8 cellular contexts compared by ENCODE assay signal in the genomic region with DNA sequence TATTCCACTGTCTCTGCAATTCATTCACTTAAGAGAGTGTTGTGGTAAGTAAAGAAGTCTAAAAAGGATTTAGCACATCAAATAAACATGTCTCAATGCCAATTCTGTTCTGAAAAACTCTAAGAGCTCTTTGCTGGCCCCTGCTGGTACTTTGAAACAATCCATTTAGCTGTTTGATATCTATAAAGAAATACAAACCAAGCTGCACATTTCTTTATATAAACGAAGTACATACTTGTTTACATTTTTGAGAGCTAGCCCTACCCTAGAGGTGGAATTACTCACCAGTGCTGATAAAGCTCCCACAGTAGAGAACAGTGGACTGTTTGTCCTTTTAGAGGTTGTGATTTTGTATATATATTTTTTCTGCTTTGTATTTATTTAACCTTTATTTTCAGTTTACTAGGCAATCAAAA.
DNase-seq lines count a peak whose midpoint lies in the region; ATAC-seq and TF ChIP-seq lines count a peak whose summit lies in the region.

No MANE protein-coding gene starts in this region.

- peak; percentile 87 for TF ChIP-seq CTCF in fibroblast of mammary gland (conservative IDR thresholded peaks at IDR 0.05; ENCODE audit: control insufficient read depth, insufficient read depth, low read depth, low read length)
- TF ChIP-seq CTCF in psoas muscle (IDR thresholded peaks at IDR 0.05): peak; percentile 73

- H3K4me1 ChIP-seq in SJSA1 (replicated peaks): peaks cover 17% of the 10 kb centered on the region
- no peaks in the 10 kb centered on the region for H3K4me1 ChIP-seq in psoas muscle

- H3K27me3 ChIP-seq in SJSA1 (replicated peaks) (no peaks in the 10 kb centered on the region), psoas muscle (ENCODE audit: insufficient read depth in 3 of 3, low read length in 2 of 3) (no peaks in the 10 kb centered on the region), H7 (ENCODE audit: control insufficient read depth, insufficient read depth, low read length) (no peaks in the 10 kb centered on the region)

- H3K9me3 ChIP-seq in SJSA1 (replicated peaks) (no peaks in the 10 kb centered on the region), psoas muscle (no peaks in the 10 kb centered on the region)

- WGBS in psoas muscle, 3 donors: 0% methylated on average over 1 of the region's 1 CpG

- H3K4me3 ChIP-seq in SJSA1: no peak overlapping the region
- H3K4me3 ChIP-seq in fibroblast of mammary gland (ENCODE audit: control insufficient read depth, low read depth, low read length): no peak overlapping the region
- peak overlapping the region; percentile 68 for H3K4me3 ChIP-seq in psoas muscle
- no peak overlapping the region for H3K4me3 ChIP-seq in H7 (ENCODE audit: insufficient read depth, low read depth, low read length)

- H3K27ac ChIP-seq in SJSA1: no peak overlapping the region
- peak overlapping the region; percentile 82 for H3K27ac ChIP-seq in psoas muscle

- DNase-seq in COR-L47 (lab: John Stamatoyannopoulos, UW) (peak; percentile 50), HPDE6-E6E7 (ENCODE audit: extremely low spot score) (peak; percentile 33), SJSA1 (ENCODE audit: low read depth in 1 of 2, low spot score in 2 of 2) (peak; percentile 76 to 88), fibroblast of mammary gland (ENCODE audit: low read depth) (peak; percentile 93), psoas muscle (no peak), H7 (no peak), NCI-H1105 treated with DMSO at 0.1 percent for 48 hours (lab: John Stamatoyannopoulos, UW) (no peak)
- DNase-seq in activated naive CD4-positive, alpha-beta T cell treated with anti-CD3 and anti-CD28 coated beads, Interleukin-2, amount 50 U/mL, for 16 hours: no peak

- intact Hi-C loops in psoas muscle (cut with DNase I): loop anchor here in 1 of 2 donors (5.0 to 10.0 kb wide), 3 partner anchors 51 to 271 kb away; no protein-coding TSS in a partner anchor

- H3K36me3 ChIP-seq in SJSA1 (no peaks in the 10 kb centered on the region), psoas muscle (ENCODE audit: insufficient read depth in 1 of 2, low read depth in 1 of 2) (no peaks in the 10 kb centered on the region), H7 (replicated peaks; ENCODE audit: control insufficient read depth, insufficient read depth, low read length) (no peaks in the 10 kb centered on the region)

- peak; percentile 29 to 72 (median 55) for ATAC-seq in psoas muscle

Comparison
In these comparisons a context has a peak if more than half of its experiments do, and no peak if none do; other contexts are left out.
1. DNase-seq: peak in COR-L47 (single experiment), HPDE6-E6E7 (single experiment), SJSA1 (2 of 2) and fibroblast of mammary gland (single experiment); none in psoas muscle (0 of 2), H7 (single experiment), activated naive CD4-positive, alpha-beta T cell treated with anti-CD3 and anti-CD28 coated beads, Interleukin-2, amount 50 U/mL, for 16 hours (single experiment) and NCI-H1105 treated with DMSO at 0.1 percent for 48 hours (single experiment).